ENCODE assay signal across 8 cellular contexts in the genomic region with DNA sequence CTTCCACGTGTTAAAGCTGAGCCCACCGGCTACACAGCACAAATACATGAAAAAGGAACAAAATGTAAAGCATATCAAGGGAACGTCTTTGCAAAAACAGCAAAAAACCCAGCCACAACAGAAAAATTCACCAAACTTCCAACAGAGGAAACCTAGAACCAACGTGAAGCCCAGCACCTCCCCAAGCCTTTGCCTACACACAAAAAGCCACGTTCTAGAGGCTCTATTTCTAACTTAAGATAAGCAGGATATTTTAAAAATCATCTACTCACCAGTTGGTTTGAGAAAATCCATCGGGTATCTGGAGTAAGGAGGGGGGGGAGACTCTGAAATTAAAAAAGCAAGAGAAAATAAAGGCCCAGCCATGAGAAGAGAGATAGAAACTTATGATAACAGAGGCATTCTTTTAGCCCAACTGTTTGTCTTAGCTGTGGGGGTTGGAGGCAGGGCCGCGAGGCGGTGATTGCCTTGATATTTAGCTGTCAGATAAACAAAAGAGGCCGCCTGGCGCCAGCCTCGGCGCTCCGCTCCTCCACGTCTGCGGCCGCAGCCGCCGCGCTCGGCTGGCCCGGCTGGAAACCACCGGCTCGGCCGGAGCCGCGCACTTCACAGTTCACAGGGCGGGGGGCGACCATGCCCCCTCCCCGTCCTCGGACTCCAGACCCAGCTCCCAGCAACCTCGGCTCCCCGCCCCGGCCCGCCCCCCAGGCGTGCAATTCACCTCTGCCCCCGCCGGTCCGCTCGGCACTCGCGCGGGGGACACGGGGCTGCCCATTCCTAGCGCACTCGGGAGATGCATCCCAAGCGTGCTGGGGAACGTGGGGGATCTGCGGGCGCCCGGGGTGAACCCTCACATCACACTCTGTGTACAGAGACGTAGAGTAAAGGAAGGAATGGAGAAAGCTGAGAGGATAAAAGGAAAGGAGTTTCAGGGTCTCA. TPM values are rescaled to one million over a fixed set of nuclear protein-coding genes. Genes with fewer than 3 reads are reported as not detected.
DNase-seq lines count a peak whose midpoint lies in the region; ATAC-seq and TF ChIP-seq lines count a peak whose summit lies in the region.

No MANE protein-coding gene starts in this region.

- H3K9me3 ChIP-seq in upper lobe of right lung: no peaks in the 10 kb centered on the region

- TF ChIP-seq CTCF in upper lobe of right lung (IDR thresholded peaks at IDR 0.05): peak; percentile 8

- H3K27ac Mint-ChIP-seq in activated CD4-positive, alpha-beta memory T cell treated with anti-CD3 and anti-CD28 coated beads, Interleukin-2, amount 10 ng/mL, durations not matched to agents 7 days and 5 days: peak overlapping the region; percentile 84

- peaks cover 62% of the 10 kb centered on the region for H3K36me3 Mint-ChIP-seq in activated CD4-positive, alpha-beta memory T cell treated with anti-CD3 and anti-CD28 coated beads, Interleukin-2, amount 10 ng/mL, durations not matched to agents 7 days and 5 days (ENCODE audit: low read depth)

- peaks cover 54% of the 10 kb centered on the region for H3K4me1 ChIP-seq in upper lobe of right lung

- H3K4me3 Mint-ChIP-seq in activated CD4-positive, alpha-beta memory T cell treated with anti-CD3 and anti-CD28 coated beads, Interleukin-2, amount 10 ng/mL, durations not matched to agents 7 days and 5 days: peak overlapping the region; percentile 99

- POLR2A ChIA-PET in activated CD4-positive, alpha-beta memory T cell treated with anti-CD3 and anti-CD28 coated beads, Interleukin-2, amount 10 ng/mL, durations not matched to agents 7 days and 5 days (lab: Charles Lee): interaction anchor here (0.6 to 2.3 kb wide), 15 partner anchors 8 to 169 kb away, joined by 3 to 10 read pairs (median 4); no protein-coding TSS in a partner anchor

- H3K4me1 Mint-ChIP-seq in activated CD4-positive, alpha-beta memory T cell treated with anti-CD3 and anti-CD28 coated beads, Interleukin-2, amount 10 ng/mL, durations not matched to agents 7 days and 5 days: peaks cover 57% of the 10 kb centered on the region

- peaks cover 5% of the 10 kb centered on the region for H3K36me3 ChIP-seq in upper lobe of right lung

- H3K4me3 ChIP-seq in upper lobe of right lung: peak overlapping the region; percentile 83

- in situ Hi-C loops in ACHN (cut with HindIII; ENCODE audit: low pct_ligation_motif_present, low pct_unique_long_range_greater_than_20kb, low sequenced_read_pairs): loop anchor here (25.0 kb wide), 1 partner anchor 239 kb away; no protein-coding TSS in a partner anchor

- ATAC-seq in upper lobe of right lung: peak; percentile 1

- peak; percentile 20 for DNase-seq in DMS153 treated with DMSO at 0.1 percent for 48 hours (lab: John Stamatoyannopoulos, UW; ENCODE audit: unreplicated experiment)
- DNase-seq in DMS153 (lab: John Stamatoyannopoulos, UW): no peak
- peak; percentile 28 for DNase-seq in NCI-H1417 treated with DMSO at 0.1 percent for 48 hours (lab: John Stamatoyannopoulos, UW)
- DNase-seq in activated CD4-positive, alpha-beta memory T cell treated with anti-CD3 and anti-CD28 coated beads, Interleukin-2, amount 10 ng/mL, durations not matched to agents 7 days and 5 days: peak; percentile 59
- peak; percentile 76 for DNase-seq in epidermal melanocyte (ENCODE audit: insufficient read length, low spot score)
- DNase-seq in mucosa of gallbladder (ENCODE audit: low spot score): peak; percentile 51
- DNase-seq in upper lobe of right lung: peak; percentile 83
- DNase-seq in ACHN: no peak

- CTCF ChIA-PET in activated CD4-positive, alpha-beta memory T cell treated with anti-CD3 and anti-CD28 coated beads, Interleukin-2, amount 10 ng/mL, durations not matched to agents 7 days and 5 days (lab: Charles Lee): interaction anchor here (0.6 to 2.0 kb wide), 4 partner anchors 16 to 169 kb away, joined by 3 to 5 read pairs (median 4); no protein-coding TSS in a partner anchor

- H3K27me3 Mint-ChIP-seq in activated CD4-positive, alpha-beta memory T cell treated with anti-CD3 and anti-CD28 coated beads, Interleukin-2, amount 10 ng/mL, durations not matched to agents 7 days and 5 days: no peaks in the 10 kb centered on the region

- intact Hi-C loops in upper lobe of right lung (cut with DNase I): loop anchor here (10.0 kb wide), 1 partner anchor 274 kb away; no protein-coding TSS in a partner anchor

- H3K27me3 ChIP-seq in upper lobe of right lung: no peaks in the 10 kb centered on the region

- no peaks in the 10 kb centered on the region for H3K9me3 Mint-ChIP-seq in activated CD4-positive, alpha-beta memory T cell treated with anti-CD3 and anti-CD28 coated beads, Interleukin-2, amount 10 ng/mL, durations not matched to agents 7 days and 5 days

- peak overlapping the region; percentile 95 for H3K27ac ChIP-seq in upper lobe of right lung

RNA-seq across cellular contexts. Expression of a gene that starts 2.4 kb away (rescaled TPM):
- 10 to 100 TPM; 30.0 to 31.0 TPM for total RNA-seq in activated CD4-positive, alpha-beta memory T cell treated with anti-CD3 and anti-CD28 coated beads, Interleukin-2, amount 10 ng/mL, durations not matched to agents 7 days and 5 days
- total RNA-seq in mucosa of gallbladder: 20.0 TPM
- total RNA-seq in upper lobe of right lung: 68.9 TPM

Comparison
In these comparisons a context has a peak if more than half of its experiments do, and no peak if none do; other contexts are left out.
1. DNase-seq: peak in DMS153 treated with DMSO at 0.1 percent for 48 hours (single experiment), NCI-H1417 treated with DMSO at 0.1 percent for 48 hours (single experiment), activated CD4-positive, alpha-beta memory T cell treated with anti-CD3 and anti-CD28 coated beads, Interleukin-2, amount 10 ng/mL, durations not matched to agents 7 days and 5 days (single experiment), epidermal melanocyte (single experiment), mucosa of gallbladder (single experiment) and upper lobe of right lung (single experiment); none in DMS153 (single experiment) and ACHN (single experiment).